In the genomic region with DNA sequence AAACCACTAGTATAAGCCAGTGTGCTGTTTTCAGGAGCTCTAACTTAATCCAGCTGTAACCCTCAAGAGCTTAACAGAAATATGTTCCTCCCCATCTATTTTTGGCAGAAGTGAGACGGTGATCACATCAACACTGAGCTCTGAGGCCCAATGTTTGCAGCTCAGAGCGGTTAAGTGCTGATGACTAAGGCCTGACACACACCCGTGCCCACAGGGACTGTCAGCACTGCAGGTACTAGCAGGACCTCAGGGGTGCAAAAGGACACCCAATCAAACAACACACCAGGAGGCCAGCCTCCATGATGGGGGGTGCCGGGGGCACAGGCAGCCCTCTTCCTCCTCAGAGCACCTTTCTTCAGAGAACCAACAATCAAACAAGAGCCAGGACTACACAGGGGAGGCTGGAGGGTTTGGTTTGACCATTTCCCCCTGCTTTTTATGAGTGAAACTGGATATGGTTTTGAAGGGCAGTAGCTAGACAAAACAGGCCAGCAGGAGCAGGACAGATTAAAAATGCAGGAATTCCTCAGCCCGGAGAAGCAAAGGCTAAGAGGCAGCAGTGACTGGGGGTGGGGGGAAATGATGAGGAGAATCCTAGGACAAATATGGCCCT, we compare ENCODE assay signal across 8 cellular contexts.
A peak's percentile ranks its signal among the peaks of the same experiment; 100 is the strongest.
DNase-seq lines count a peak whose midpoint lies in the region; ATAC-seq and TF ChIP-seq lines count a peak whose summit lies in the region.

No MANE protein-coding gene starts in this region.

- H2BK120ac ChIP-seq in neuronal stem cell (ENCODE audit: low read depth, low read length) = no peak overlapping the region

- DNase-seq in NK-92 treated with Interleukin-12 subunit alpha and Interleukin-12 subunit beta, amount 100 ng/mL, for 24 hours (lab: John Stamatoyannopoulos, UW) = peak; percentile 84
- DNase-seq in NK-92 (lab: John Stamatoyannopoulos, UW; ENCODE audit: unreplicated experiment) = no peak
- peak; percentile 74 for DNase-seq in activated T-cell treated with anti-CD3 and anti-CD28 coated beads, Interleukin-2, amount 50 U/mL, for 1 hour
- peak; percentile 95 for DNase-seq in fibroblast of gingiva (ENCODE audit: low read depth)
- DNase-seq in neuronal stem cell (ENCODE audit: low spot score) = peak; percentile 9

- no peak overlapping the region for H3K4ac ChIP-seq in neuronal stem cell (ENCODE audit: low read length)

- H4K20me1 ChIP-seq in OCI-LY1 (ENCODE audit: insufficient read depth, low read length) = no peaks in the 10 kb centered on the region

- H3K14ac ChIP-seq in neuronal stem cell (ENCODE audit: low read length) = no peak overlapping the region

- H4K91ac ChIP-seq in neuronal stem cell (ENCODE audit: low read depth, low read length, poor library complexity) = no peak overlapping the region

- H2BK15ac ChIP-seq in neuronal stem cell (ENCODE audit: low read length) = no peak overlapping the region

- H2BK12ac ChIP-seq in neuronal stem cell (ENCODE audit: low read length) = no peak overlapping the region

- H2AFZ ChIP-seq in OCI-LY1 (ENCODE audit: low read length) = no peak overlapping the region
- peak overlapping the region; percentile 30 for H2AFZ ChIP-seq in neuronal stem cell (ENCODE audit: low read length)

- no peaks in the 10 kb centered on the region for H3K27me3 ChIP-seq in OCI-LY1 (ENCODE audit: insufficient read depth, low read length)
- H3K27me3 ChIP-seq in neuronal stem cell (ENCODE audit: control insufficient read depth in 3 of 3, insufficient read depth in 3 of 3, low read depth in 1 of 3, low read length in 3 of 3) = no peaks in the 10 kb centered on the region

- peak overlapping the region; percentile 98 for H3K27ac ChIP-seq in OCI-LY1 (ENCODE audit: low read depth, low read length, poor library complexity, severe bottlenecking)
- H3K27ac ChIP-seq in neuronal stem cell (replicated peaks; ENCODE audit: low read length) = peak overlapping the region; percentile 8
- H3K27ac ChIP-seq in temporal lobe (ENCODE audit: low read depth, low read length) = peak overlapping the region; percentile 56

- no peak overlapping the region for H2AK5ac ChIP-seq in neuronal stem cell (ENCODE audit: low read depth, low read length)

- WGBS in neuronal stem cell (ENCODE audit: extremely low coverage in 2 of 2, insufficient read length in 2 of 2, insufficient replicate concordance in 1 of 2), 2 donors = no CpG with 5 or more reads among the region's 5 CpGs

- H3K4me2 ChIP-seq in OCI-LY1 (ENCODE audit: low read length) (peak overlapping the region; percentile 88), neuronal stem cell (ENCODE audit: insufficient read depth, low read length, poor library complexity, severe bottlenecking) (no peak overlapping the region)

- peaks cover 39% of the 10 kb centered on the region for H3K79me2 ChIP-seq in OCI-LY1 (ENCODE audit: insufficient read depth, low read length)

- H3K18ac ChIP-seq in neuronal stem cell (ENCODE audit: low read length) = no peak overlapping the region

- H3K4me1 ChIP-seq in OCI-LY1 (ENCODE audit: insufficient read depth, low read length, severe bottlenecking) = peaks cover 46% of the 10 kb centered on the region
- H3K4me1 ChIP-seq in neuronal stem cell (ENCODE audit: control insufficient read depth in 2 of 2, insufficient read depth in 1 of 2, low read depth in 1 of 2, low read length in 2 of 2) = peaks cover 17 to 35% of the 10 kb centered on the region in 2 donors

- peak overlapping the region; percentile 54 for H3K9ac ChIP-seq in OCI-LY1 (ENCODE audit: low read length)
- no peak overlapping the region for H3K9ac ChIP-seq in neuronal stem cell (ENCODE audit: low read depth, low read length, poor library complexity)

- H3K9me3 ChIP-seq in OCI-LY1 (ENCODE audit: low read length) = no peaks in the 10 kb centered on the region
- peaks cover 0 to 2% of the 10 kb centered on the region in 2 donors for H3K9me3 ChIP-seq in neuronal stem cell (replicated peaks in 1 of 2; ENCODE audit: control insufficient read depth in 2 of 2, insufficient read depth in 1 of 2, low read depth in 1 of 2, low read length in 2 of 2)

- H3K9me2 ChIP-seq in OCI-LY1 (ENCODE audit: low read depth, low read length) = no peaks in the 10 kb centered on the region

- no peak for TF ChIP-seq CTCF in OCI-LY1 (IDR thresholded peaks at IDR 0.05; ENCODE audit: low read length)

- peaks cover 2% of the 10 kb centered on the region for H3K79me1 ChIP-seq in neuronal stem cell (ENCODE audit: low read depth, low read length)

- ATAC-seq in HG03064 (IDR thresholded peaks at IDR 0.05; ENCODE audit: low read depth, unreplicated experiment) = peak; percentile 62

- H2BK5ac ChIP-seq in neuronal stem cell (ENCODE audit: low read length) = no peak overlapping the region

- peaks cover 17% of the 10 kb centered on the region for H3K36me3 ChIP-seq in OCI-LY1 (ENCODE audit: insufficient read depth, low read length)
- no peaks in the 10 kb centered on the region for H3K36me3 ChIP-seq in neuronal stem cell (replicated peaks in 1 of 2; ENCODE audit: control insufficient read depth in 2 of 2, insufficient read depth in 2 of 2, low read length in 2 of 2)

- peaks cover 18% of the 10 kb centered on the region for H3F3A ChIP-seq in OCI-LY1 (ENCODE audit: insufficient read depth, low read length)

- H4K8ac ChIP-seq in neuronal stem cell (ENCODE audit: low read depth, low read length) = no peak overlapping the region

- H3K23ac ChIP-seq in neuronal stem cell (ENCODE audit: low read depth, low read length, poor library complexity) = no peak overlapping the region

- H3K4me3 ChIP-seq in OCI-LY1 (ENCODE audit: low read depth, low read length, poor library complexity, severe bottlenecking) (peak overlapping the region; percentile 88), neuronal stem cell (ENCODE audit: low read length in 2 of 2) (peak overlapping the region in 1 of 2 donors; percentile 8)

Comparison
In these comparisons a context has a peak if more than half of its experiments do, and no peak if none do; other contexts are left out.
1. H3K27ac ChIP-seq: peak in every context shown above with its lines; median percentile 98 in OCI-LY1; 56 in temporal lobe; 8 in neuronal stem cell.